Comparison of ENCODE assay signal across 29 cellular contexts in genomic region chr16:74288065-74288464, GRCh38.
A peak's percentile ranks its signal among the peaks of the same experiment; 100 is the strongest.
DNase-seq lines count a peak whose midpoint lies in the region; ATAC-seq and TF ChIP-seq lines count a peak whose summit lies in the region.
"Had no signal": no experiment of that assay in that cellular context is flagged by ENCODE, and none has a peak within 500 bp of the region (broad histone marks: within the 10 kb centered on the region; RNA-seq: fewer than 3 reads in every experiment).

No MANE protein-coding gene starts in this region.

- DNase-seq in islet precursor cell: peak; percentile 32
- DNase-seq in NOMO-1 treated with dmso at 0.1 percent for 144 hours (lab: John Stamatoyannopoulos, UW; ENCODE audit: unreplicated experiment): no peak
- DNase-seq: 8988T; ACHN; AML-193; BE2C; C1 segment of cervical spinal cord; Caco-2; Calu3; CD4-positive, alpha-beta memory T cell; CD4-positive, alpha-beta T cell; CD4-positive, CD25-positive, alpha-beta regulatory T cell; CD8-positive, alpha-beta memory T cell; CD8-positive, alpha-beta T cell; COR-L47; DMS 273 treated with DMSO at 0.1 percent for 48 hours; DMS153; DMS53; DMS79; DMS79 treated with DMSO at 0.1 percent for 48 hours; DND-41; EL had no signal

- CTCF ChIA-PET in HEK293 (lab: Yijun Ruan, JAX): interaction anchor here (0.9 to 3.0 kb wide), 2 partner anchors 13 to 24 kb away, joined by 3 to 7 read pairs; no protein-coding TSS in a partner anchor

- no peaks in the 10 kb centered on the region for H3K9me3 ChIP-seq in HEK293 (ENCODE audit: control insufficient read depth, insufficient read depth, low read depth, low read length)
- H3K9me3 ChIP-seq: BE2C, Caco-2 had no signal

- POLR2A ChIA-PET in HEK293 (lab: Yijun Ruan, JAX): interaction anchor here (0.6 kb wide), 1 partner anchor 387 kb away, joined by 3 read pairs; no protein-coding TSS in a partner anchor

- no peaks in the 10 kb centered on the region for H3K4me1 ChIP-seq in HEK293 (ENCODE audit: control insufficient read depth, insufficient read depth, low read length)
- H3K4me1 ChIP-seq: A549; BE2C; BLaER1; BLaER1 treated with 17β-estradiol and CSF1 and Interleukin-3, amounts not matched to agents 10 nM and 100 nM; Caco-2 had no signal

- no peak overlapping the region for H3K4me3 ChIP-seq in HEK293 (ENCODE audit: low read depth, low read length)
- H3K4me3 ChIP-seq: A549; BLaER1; BLaER1 treated with 17β-estradiol and CSF1 and Interleukin-3, amounts not matched to agents 10 nM and 100 nM had no signal

- TF ChIP-seq CTCF in HEK293 (tag by site-specific recombination; IDR thresholded peaks at IDR 0.05): no peak

- ATAC-seq in GM21447 (IDR thresholded peaks at IDR 0.05; ENCODE audit: unreplicated experiment): no peak
- ATAC-seq: A549; CD8-positive, alpha-beta T cell had no signal

- H3K36me3 ChIP-seq in HEK293 (ENCODE audit: control insufficient read depth in 2 of 2, insufficient read depth in 1 of 2, low read length in 2 of 2): peaks cover 0 to 3% of the 10 kb centered on the region in 2 experiments; a peak in 1 of 3 replicates
- H3K36me3 ChIP-seq: BE2C, BLaER1 had no signal

- H3K27ac ChIP-seq in HEK293 (ENCODE audit: extremely low read depth, low read depth, low read length): no peak overlapping the region
- H3K27ac ChIP-seq: 22Rv1; A549; BLaER1; BLaER1 treated with 17β-estradiol and CSF1 and Interleukin-3, amounts not matched to agents 10 nM and 100 nM; C4-2B had no signal

TF ChIP-seq in HEK293, 187 proteins besides CTCF, POLR2A, EP300 and RAD21:
- peak; percentile 83 for TF ChIP-seq ZNF585B (tag by site-specific recombination; IDR thresholded peaks at IDR 0.05)
- no peak for TF ChIP-seq SP7 (tag by site-specific recombination; IDR thresholded peaks at IDR 0.05)
